In genomic region chr10:101611506-101611905, GRCh38 we compare ENCODE assay signal across 10 cellular contexts. TPM values are rescaled to one million over a fixed set of nuclear protein-coding genes. Genes with fewer than 3 reads are reported as not detected.
DNase-seq lines count a peak whose midpoint lies in the region; ATAC-seq and TF ChIP-seq lines count a peak whose summit lies in the region.
"Had no signal": no experiment of that assay in that cellular context is flagged by ENCODE, and none has a peak within 500 bp of the region (broad histone marks: within the 10 kb centered on the region; RNA-seq: fewer than 3 reads in every experiment).

No MANE protein-coding gene starts in this region.

- peaks cover 16% of the 10 kb centered on the region for H3K36me3 Mint-ChIP-seq in activated naive CD4-positive, alpha-beta T cell treated with anti-CD3 and anti-CD28 coated beads, Interleukin-2, amount 10 ng/mL, durations not matched to agents 7 days and 5 days
- H3K36me3 Mint-ChIP-seq in dendritic cell treated with granulocyte-macrophage colony-stimulating factor and Interleukin-4, amounts not matched to agents 40 ng/mL and 50 ng/mL, for 4 days (ENCODE audit: low read depth) = peaks cover 84% of the 10 kb centered on the region
- peaks cover 13% of the 10 kb centered on the region for H3K36me3 Mint-ChIP-seq in endothelial cell (ENCODE audit: low read depth, unreplicated experiment)

- DNase-seq in activated naive CD4-positive, alpha-beta T cell treated with anti-CD3 and anti-CD28 coated beads, Interleukin-2, amount 10 ng/mL, durations not matched to agents 7 days and 5 days = peak; percentile 39
- DNase-seq in activated naive CD4-positive, alpha-beta T cell treated with anti-CD3 and anti-CD28 coated beads, Interleukin-2, amount 50 U/mL, for 16 hours = no peak
- DNase-seq in NCI-H69 (lab: John Stamatoyannopoulos, UW) (peak; percentile 3), D341Med (ENCODE audit: low spot score) (no peak), endothelial cell (ENCODE audit: low spot score) (no peak), testis (no peak)
- peak; percentile 27 for DNase-seq in stimulated activated naive CD8-positive, alpha-beta T cell treated with anti-CD3 and anti-CD28 coated beads, Interleukin-15, Interleukin-2, amounts not matched to agents 100 U/mL and 50 U/mL, for 24 hours
- DNase-seq: NCI-H146 had no signal

- 78 to 81% methylated on average over 3 to 9 of the region's 9 CpGs for WGBS in testis, 2 donors

- CTCF ChIA-PET in activated naive CD4-positive, alpha-beta T cell treated with anti-CD3 and anti-CD28 coated beads, Interleukin-2, amount 10 ng/mL, durations not matched to agents 7 days and 5 days (lab: Charles Lee) = interaction anchor here (1.9 kb wide), 1 partner anchor 9 kb away, joined by 8 read pairs; no protein-coding TSS in a partner anchor

- H3K27ac Mint-ChIP-seq in activated naive CD4-positive, alpha-beta T cell treated with anti-CD3 and anti-CD28 coated beads, Interleukin-2, amount 10 ng/mL, durations not matched to agents 7 days and 5 days = peak overlapping the region; percentile 56
- peak overlapping the region; percentile 16 for H3K27ac Mint-ChIP-seq in dendritic cell treated with granulocyte-macrophage colony-stimulating factor and Interleukin-4, amounts not matched to agents 40 ng/mL and 50 ng/mL, for 4 days
- H3K27ac Mint-ChIP-seq in endothelial cell (ENCODE audit: unreplicated experiment) = no peak overlapping the region

- no peak overlapping the region for H3K4me3 Mint-ChIP-seq in activated naive CD4-positive, alpha-beta T cell treated with anti-CD3 and anti-CD28 coated beads, Interleukin-2, amount 10 ng/mL, durations not matched to agents 7 days and 5 days
- no peak overlapping the region for H3K4me3 Mint-ChIP-seq in dendritic cell treated with granulocyte-macrophage colony-stimulating factor and Interleukin-4, amounts not matched to agents 40 ng/mL and 50 ng/mL, for 4 days
- H3K4me3 Mint-ChIP-seq in endothelial cell (ENCODE audit: unreplicated experiment) = no peak overlapping the region

- H3K4me1 Mint-ChIP-seq in activated naive CD4-positive, alpha-beta T cell treated with anti-CD3 and anti-CD28 coated beads, Interleukin-2, amount 10 ng/mL, durations not matched to agents 7 days and 5 days = peaks cover 12% of the 10 kb centered on the region
- H3K4me1 Mint-ChIP-seq in dendritic cell treated with granulocyte-macrophage colony-stimulating factor and Interleukin-4, amounts not matched to agents 40 ng/mL and 50 ng/mL, for 4 days (ENCODE audit: low read depth) = no peaks in the 10 kb centered on the region
- peaks cover 38% of the 10 kb centered on the region for H3K4me1 Mint-ChIP-seq in endothelial cell (ENCODE audit: unreplicated experiment)

- H3K9me3 Mint-ChIP-seq in activated naive CD4-positive, alpha-beta T cell treated with anti-CD3 and anti-CD28 coated beads, Interleukin-2, amount 10 ng/mL, durations not matched to agents 7 days and 5 days = no peaks in the 10 kb centered on the region
- no peaks in the 10 kb centered on the region for H3K9me3 Mint-ChIP-seq in dendritic cell treated with granulocyte-macrophage colony-stimulating factor and Interleukin-4, amounts not matched to agents 40 ng/mL and 50 ng/mL, for 4 days
- no peaks in the 10 kb centered on the region for H3K9me3 Mint-ChIP-seq in endothelial cell (ENCODE audit: unreplicated experiment)

- TF ChIP-seq CTCF in endothelial cell (IDR thresholded peaks at IDR 0.05; ENCODE audit: unreplicated experiment) = no peak
- no peak for TF ChIP-seq CTCF in testis (IDR thresholded peaks at IDR 0.05)

- no peak overlapping the region for H3K27ac ChIP-seq in testis

- H3K4me3 ChIP-seq in testis = no peak overlapping the region
- H3K4me3 ChIP-seq: skin epidermis had no signal

- ATAC-seq in stimulated activated naive CD8-positive, alpha-beta T cell treated with anti-CD3 and anti-CD28 coated beads, Interleukin-15, Interleukin-2, amounts not matched to agents 100 U/mL and 50 U/mL, for 24 hours = peak; percentile 54

- H3K36me3 ChIP-seq in testis (ENCODE audit: low read depth, missing control alignments) = no peaks in the 10 kb centered on the region

- H3K27me3 ChIP-seq in testis = no peaks in the 10 kb centered on the region

- H3K4me1 ChIP-seq in testis = peaks cover 19% of the 10 kb centered on the region

- no peak for TF ChIP-seq POLR2A in testis (IDR thresholded peaks at IDR 0.05)

- intact Hi-C loops in dendritic cell treated with granulocyte-macrophage colony-stimulating factor and Interleukin-4, amounts not matched to agents 40 ng/mL and 50 ng/mL, for 4 days (cut with micrococcal nuclease) = no loop called here
- intact Hi-C loops in testis (cut with DNase I; ENCODE audit: low total_unique reads) = no loop called here

- no peaks in the 10 kb centered on the region for H3K9me3 ChIP-seq in testis

- no peaks in the 10 kb centered on the region for H3K27me3 Mint-ChIP-seq in activated naive CD4-positive, alpha-beta T cell treated with anti-CD3 and anti-CD28 coated beads, Interleukin-2, amount 10 ng/mL, durations not matched to agents 7 days and 5 days
- H3K27me3 Mint-ChIP-seq in dendritic cell treated with granulocyte-macrophage colony-stimulating factor and Interleukin-4, amounts not matched to agents 40 ng/mL and 50 ng/mL, for 4 days = no peaks in the 10 kb centered on the region
- H3K27me3 Mint-ChIP-seq in endothelial cell (ENCODE audit: unreplicated experiment) = peaks cover 12% of the 10 kb centered on the region

RNA-seq across cellular contexts. Expression of gene DPCD, which starts 23.4 kb away (rescaled TPM):
- total RNA-seq in endothelial cell (ENCODE audit: unreplicated experiment) (16.7 TPM), testis (10 to 100 TPM; 70.9 to 87.6 TPM)
- 267 TPM for polyA plus RNA-seq in testis (ENCODE audit: insufficient read depth, low read depth, low replicate concordance)

RNA-seq across cellular contexts. Expression of gene POLL, which starts 23.4 kb away (rescaled TPM):
- total RNA-seq in endothelial cell (ENCODE audit: unreplicated experiment) = 44.8 TPM
- 10 to 100 TPM; 50.3 to 53.5 TPM for total RNA-seq in testis
- polyA plus RNA-seq in testis (ENCODE audit: insufficient read depth, low read depth, low replicate concordance) = 93.1 TPM

Comparison
In these comparisons a context has a peak if more than half of its experiments do, and no peak if none do; other contexts are left out.
1. DNase-seq: peak in activated naive CD4-positive, alpha-beta T cell treated with anti-CD3 and anti-CD28 coated beads, Interleukin-2, amount 10 ng/mL, durations not matched to agents 7 days and 5 days (single experiment), NCI-H69 (single experiment) and stimulated activated naive CD8-positive, alpha-beta T cell treated with anti-CD3 and anti-CD28 coated beads, Interleukin-15, Interleukin-2, amounts not matched to agents 100 U/mL and 50 U/mL, for 24 hours (single experiment); none in activated naive CD4-positive, alpha-beta T cell treated with anti-CD3 and anti-CD28 coated beads, Interleukin-2, amount 50 U/mL, for 16 hours (single experiment), D341Med (single experiment), endothelial cell (single experiment) and testis (single experiment).